ENCODE assay signal across 19 cellular contexts in the genomic region with DNA sequence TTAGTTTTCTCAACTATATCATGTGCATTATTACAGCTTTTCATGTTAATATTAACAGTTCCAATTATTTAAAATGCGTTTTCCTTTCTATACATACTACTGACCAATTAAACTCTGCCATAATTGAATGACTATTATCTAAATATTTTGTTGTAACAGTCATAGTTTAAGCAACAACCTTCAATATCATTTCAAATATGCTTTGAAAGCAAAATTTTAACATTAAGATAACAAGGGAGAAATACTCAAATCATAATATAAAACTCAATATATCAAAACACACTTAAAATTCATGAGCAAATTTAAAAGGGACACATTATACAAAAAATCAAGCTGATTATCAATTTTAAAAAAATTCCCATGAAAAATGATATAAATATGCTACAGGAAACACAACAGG.
"Had no signal": no experiment of that assay in that cellular context is flagged by ENCODE, and none has a peak within 500 bp of the region (broad histone marks: within the 10 kb centered on the region; RNA-seq: fewer than 3 reads in every experiment).

No MANE protein-coding gene starts in this region.

- H3K9me3 ChIP-seq: left lung, mucosa of descending colon, prostate gland, right atrium auricular region, sigmoid colon, spleen, testis, tibial artery had no signal

- H3K36me3 ChIP-seq: prostate gland had no signal

- H3K27me3 ChIP-seq: left lung, neural progenitor cell, right atrium auricular region, sigmoid colon, spleen, testis, tibial artery had no signal

- H3K27ac ChIP-seq: coronary artery, left lung, neural progenitor cell, prostate gland, right atrium auricular region, sigmoid colon, spleen, testis, tibial artery had no signal

- H3K4me3 ChIP-seq: coronary artery, left lung, mucosa of descending colon, neural progenitor cell, prostate gland, right atrium auricular region, sigmoid colon, spleen, testis, tibial artery had no signal

- DNase-seq: dermis blood vessel endothelial cell; effector memory CD8-positive, alpha-beta T cell; left cardiac atrium; left lung; mesenchymal stem cell; mucosa of descending colon; naive B cell; sigmoid colon; spleen; stimulated activated CD4-positive, alpha-beta T cell treated with anti-CD3 and anti-CD28 coated beads, Interleukin-4, amount 100 ng/mL, for 4 hours; stimulated activated naive CD8-positive, alpha-beta T cell treated with anti-CD3 and anti-CD28 coated beads, Interleukin-15, Interleukin-2, amounts not matched to agents 100 U/mL and 50 U/mL, for 24 hours; substantia nigra; testis; tibial artery had no signal

- ATAC-seq: effector memory CD8-positive, alpha-beta T cell; left cardiac atrium; left lung; mucosa of descending colon; stimulated activated memory B cell treated with anti-CD40 and anti-IgM and Interleukin-4, amounts not matched to agents 10 μg/mL and 1 μg/mL and 100 μg/mL, for 72 hours; stimulated activated naive CD8-positive, alpha-beta T cell treated with anti-CD3 and anti-CD28 coated beads, Interleukin-15, Interleukin-2, amounts not matched to agents 100 U/mL and 50 U/mL, for 24 hours had no signal

- H3K4me1 ChIP-seq: left lung, neural progenitor cell, prostate gland, right atrium auricular region, testis had no signal
